24 cellular contexts compared by ENCODE assay signal in genomic region chr2:240905176-240905781, GRCh38. TPM values are rescaled to one million over a fixed set of nuclear protein-coding genes. Genes with fewer than 3 reads are reported as not detected.
DNase-seq lines count a peak whose midpoint lies in the region; ATAC-seq, FAIRE-seq and TF ChIP-seq lines count a peak whose summit lies in the region.
"Had no signal": no experiment of that assay in that cellular context is flagged by ENCODE, and none has a peak within 500 bp of the region (broad histone marks: within the 10 kb centered on the region; RNA-seq: fewer than 3 reads in every experiment).

No MANE protein-coding gene starts in this region.

- CTCF ChIA-PET in HCT116 (lab: Charles Lee), result interaction anchor here (1.3 kb wide), 1 partner anchor 9 kb away, joined by 3 read pairs; no protein-coding TSS in a partner anchor
- CTCF ChIA-PET in H1 (lab: Charles Lee; ENCODE audit: partially characterized antibody), result interaction anchor here (0.7 to 0.9 kb wide), 2 partner anchors 8 to 44 kb away, joined by 3 read pairs; no protein-coding TSS in a partner anchor

- no peaks in the 10 kb centered on the region for H3K4me1 ChIP-seq in HCT116 (ENCODE audit: control insufficient read depth in 1 of 2, insufficient read depth in 2 of 2, low read length in 2 of 2)
- H3K4me1 ChIP-seq in H1 (replicated peaks in 1 of 4; ENCODE audit: control insufficient read depth in 3 of 4, insufficient read depth in 4 of 4, low read length in 3 of 4), result no peaks in the 10 kb centered on the region

- RAD21 ChIA-PET in HCT116 (lab: Charles Lee; ENCODE audit: low non-redundant PET in 1 of 2, low total read pairs in 2 of 2, uncharacterized antibody in 2 of 2, unreplicated experiment in 2 of 2), result no interaction called here

- H3K9me3 ChIP-seq in HCT116 (ENCODE audit: control insufficient read depth in 1 of 2, insufficient read depth in 1 of 2, low read depth in 1 of 2, low read length in 2 of 2) (no peaks in the 10 kb centered on the region), H1 (ENCODE audit: insufficient read depth in 2 of 2, low read depth in 1 of 2, low read length in 1 of 2) (peaks cover 0 to 3% of the 10 kb centered on the region in 2 experiments; a peak in 1 of 4 replicates)

- no TSS peak for BruUV-seq in HCT116 (replicated peaks; lab: Mats Ljungman, UMichigan)

- H3K4me3 ChIP-seq in HCT116 (replicated peaks in 1 of 2; ENCODE audit: low read depth in 1 of 2, low read length in 2 of 2) (no peak overlapping the region), H1 (ENCODE audit: extremely low read depth in 1 of 4, insufficient read depth in 2 of 4, low read depth in 3 of 4, low read length in 4 of 4) (no peak overlapping the region), retinal pigment epithelial cell (ENCODE audit: low read length) (no peak overlapping the region)
- H3K4me3 ChIP-seq: hepatocyte had no signal

- H2BK120ac ChIP-seq in H1 (replicated peaks; ENCODE audit: low read depth, low read length), result no peak overlapping the region

- no peak for FAIRE-seq in H1 (lab: Jason Lieb, UNC)
- FAIRE-seq: GM19239, keratinocyte had no signal

- no peak overlapping the region for H2BK12ac ChIP-seq in H1 (ENCODE audit: low read depth, low read length)

- H3K4me2 ChIP-seq in HCT116 (ENCODE audit: low read length), result no peak overlapping the region
- H3K4me2 ChIP-seq in H1 (ENCODE audit: insufficient read depth in 1 of 2, low read depth in 2 of 2, low read length in 2 of 2), result no peak overlapping the region
- H3K4me2 ChIP-seq: hepatocyte, KMS-11 had no signal

- no peak overlapping the region for H3K23ac ChIP-seq in H1 (ENCODE audit: insufficient read length)

- H3K9ac ChIP-seq in HCT116 (ENCODE audit: low read length) (no peak overlapping the region), H1 (replicated peaks in 1 of 4; ENCODE audit: extremely low read depth in 1 of 4, low read depth in 3 of 4, low read length in 3 of 4) (no peak overlapping the region)
- H3K9ac ChIP-seq: KMS-11 had no signal

- no peak overlapping the region for H2AK5ac ChIP-seq in H1 (ENCODE audit: low read depth, low read length)

- H3K14ac ChIP-seq in H1 (ENCODE audit: insufficient read length), result no peak overlapping the region

- no peak overlapping the region for H3K56ac ChIP-seq in H1 (replicated peaks; ENCODE audit: insufficient read length, low read depth, low read length)

- H3K9me2 ChIP-seq in HCT116 (ENCODE audit: insufficient read depth), result no peaks in the 10 kb centered on the region

- H3K27ac ChIP-seq in HCT116 (ENCODE audit: low read depth, low read length), result no peak overlapping the region
- no peak overlapping the region for H3K27ac ChIP-seq in H1 (ENCODE audit: low read depth, low read length)
- H3K27ac ChIP-seq: hepatocyte, KMS-11, VCaP had no signal

- DNase-seq in NCI-H2196 (lab: John Stamatoyannopoulos, UW; ENCODE audit: unreplicated experiment) (peak; percentile 62), NCI-H2196 treated with DMSO at 0.1 percent for 48 hours (lab: John Stamatoyannopoulos, UW; ENCODE audit: unreplicated experiment) (no peak), HCT116 (ENCODE audit: low read depth, low spot score) (no peak), H1 (ENCODE audit: low read depth in 1 of 2, low spot score in 2 of 2) (no peak), retinal pigment epithelial cell (ENCODE audit: low read depth) (peak; percentile 18), OCI-M2 (lab: John Stamatoyannopoulos, UW; ENCODE audit: unreplicated experiment) (no peak)
- DNase-seq in activated naive CD4-positive, alpha-beta T cell treated with Interleukin-2 at 50 U/mL for 16 hours, result no peak
- DNase-seq: activated CD4-positive, alpha-beta memory T cell treated with anti-CD3 and anti-CD28 coated beads for 36 hours; activated T-cell treated with anti-CD3 and anti-CD28 coated beads, Interleukin-2, amount 50 U/mL, for 72 hours; CD4-positive, CD25-positive, alpha-beta regulatory T cell; cortex of kidney; NCI-H1092 treated with DMSO at 0.1 percent for 48 hours; NCI-H446 treated with DMSO at 0.1 percent for 48 hours; nephron progenitor cell; stimulated activated naive CD4-positive, alpha-beta T cell; T-cell had no signal

- TF ChIP-seq CTCF in HCT116 (IDR thresholded peaks at IDR 0.05 in 2 of 3, conservative IDR thresholded peaks at IDR 0.05 in 1 of 3; ENCODE audit: borderline replicate concordance in 1 of 3, insufficient read depth in 1 of 3, low read depth in 2 of 3, low read length in 2 of 3) (no peak), H1 (IDR thresholded peaks at IDR 0.05; ENCODE audit: control extremely low read depth in 1 of 3, insufficient read depth in 1 of 3, low read depth in 1 of 3, low read length in 3 of 3) (no peak), retinal pigment epithelial cell (conservative IDR thresholded peaks at IDR 0.05; ENCODE audit: low read depth, low read length) (no peak)

- H2BK15ac ChIP-seq in H1 (ENCODE audit: low read length), result no peak overlapping the region

- no peaks in the 10 kb centered on the region for H3K79me1 ChIP-seq in H1 (ENCODE audit: low read depth, low read length)

- POLR2A ChIA-PET in HCT116 (lab: Charles Lee), result no interaction called here
- POLR2A ChIA-PET in H1 (lab: Charles Lee; ENCODE audit: partially characterized antibody), result no interaction called here

- H3K36me3 ChIP-seq in HCT116 (ENCODE audit: control insufficient read depth in 1 of 2, insufficient read depth in 2 of 2, low read length in 2 of 2) (no peaks in the 10 kb centered on the region), H1 (ENCODE audit: control insufficient read depth in 2 of 4, insufficient read depth in 4 of 4, low read length in 3 of 4) (no peaks in the 10 kb centered on the region)

- H4K8ac ChIP-seq in H1 (ENCODE audit: extremely low read depth, insufficient read depth, low read length), result 0 out of 2 replicates have a peak overlapping the region, but pooled peaks have one; percentile 25

- intact Hi-C loops in HCT116 (cut with micrococcal nuclease), result no loop called here

- H4K20me1 ChIP-seq in HCT116 (ENCODE audit: insufficient read depth) (no peaks in the 10 kb centered on the region), H1 (replicated peaks in 1 of 2; ENCODE audit: control insufficient read depth in 1 of 2, insufficient read depth in 2 of 2, low read length in 2 of 2) (no peaks in the 10 kb centered on the region)

- H2BK20ac ChIP-seq in H1 (ENCODE audit: low read length), result no peak overlapping the region

- H3K27me3 ChIP-seq in HCT116 (ENCODE audit: insufficient read depth, low read length) (peaks cover 12% of the 10 kb centered on the region; the same call in 1 of the 2 replicates), H1 (replicated peaks in 1 of 4; ENCODE audit: control insufficient read depth in 3 of 4, extremely low read depth in 1 of 4, insufficient read depth in 3 of 4, low read length in 3 of 4) (no peaks in the 10 kb centered on the region)

- 82% methylated on average over 12 of the region's 13 CpGs; no CpG with 5 or more reads in 1 of the 2 experiments for WGBS in H1 (ENCODE audit: extremely low coverage in 1 of 2, insufficient coverage in 1 of 2, insufficient read length in 1 of 2, insufficient replicate concordance in 2 of 2, low coverage in 1 of 2, low lambda C conversion rate in 2 of 2, missing lambda C conversion rate in 1 of 2), 2 experiments

- ATAC-seq in HCT116 (peak; percentile 28; the same call in 1 of the 2 replicates), GM18858 (IDR thresholded peaks at IDR 0.05; ENCODE audit: unreplicated experiment) (no peak)
- ATAC-seq: activated naive CD4-positive, alpha-beta T cell treated with anti-CD3 and anti-CD28 coated beads, Interleukin-2, amount 50 U/mL, for 72 hours; activated T-cell treated with anti-CD3 and anti-CD28 coated beads, Interleukin-2, amount 50 U/mL, for 72 hours; T-cell had no signal

- H4K5ac ChIP-seq in H1 (ENCODE audit: insufficient read length, low read depth, low read length), result no peak overlapping the region

- no peak for TF ChIP-seq RAD21 in HCT116 (IDR thresholded peaks at IDR 0.05; ENCODE audit: low read depth)
- TF ChIP-seq RAD21 in H1 (IDR thresholded peaks at IDR 0.05 in 1 of 2, conservative IDR thresholded peaks at IDR 0.05 in 1 of 2; ENCODE audit: low read depth in 2 of 2, low read length in 2 of 2), result no peak

- TF ChIP-seq POLR2A in HCT116 (IDR thresholded peaks at IDR 0.05; ENCODE audit: borderline replicate concordance, extremely low read depth, insufficient read depth, insufficient read length) (no peak), H1 (IDR thresholded peaks at IDR 0.05; ENCODE audit: control extremely low read depth in 1 of 2, low read depth in 2 of 2, low read length in 2 of 2) (no peak)

- H3K18ac ChIP-seq in H1 (ENCODE audit: extremely low read depth, low read length), result no peak overlapping the region

- H3K4ac ChIP-seq in H1 (replicated peaks; ENCODE audit: insufficient read length, low read depth, low read length), result no peak overlapping the region

- H3K23me2 ChIP-seq in H1 (ENCODE audit: low read depth, low read length), result no peaks in the 10 kb centered on the region

- H3K79me2 ChIP-seq in HCT116 (ENCODE audit: insufficient read depth, low read length) (no peaks in the 10 kb centered on the region), H1 (ENCODE audit: control insufficient read depth in 1 of 2, insufficient read depth in 2 of 2, low read length in 2 of 2) (no peaks in the 10 kb centered on the region)
- H3K79me2 ChIP-seq: hepatocyte had no signal

- H2AFZ ChIP-seq in HCT116 (ENCODE audit: low read depth, low read length, poor library complexity, severe bottlenecking) (no peak overlapping the region), H1 (ENCODE audit: low read length) (no peak overlapping the region)
- H2AFZ ChIP-seq: hepatocyte had no signal

- H2BK5ac ChIP-seq in H1 (ENCODE audit: low read depth, low read length), result no peak overlapping the region

- no peak for TF ChIP-seq EP300 in H1 (IDR thresholded peaks at IDR 0.05; ENCODE audit: borderline replicate concordance in 1 of 2, low read depth in 2 of 2, low read length in 2 of 2)

- no peak overlapping the region for H4K91ac ChIP-seq in H1 (replicated peaks; ENCODE audit: insufficient read length, low read length)

RNA-seq across cellular contexts. Expression of gene CROCC2, which starts 0.9 kb away (rescaled TPM):
- not detected for total RNA-seq in HCT116 (2021; ENCODE audit: unreplicated experiment)
- polyA plus RNA-seq in HCT116 (2012), result not detected in 2 replicates
- not detected in 2 replicates for total RNA-seq in H1 (2021; fragmentation: NEBNext Ultra II Directional; extraction: Animal tissue kit (Norgen Biotek cat#: 25700))
- not detected in 2 replicates for polyA plus RNA-seq in H1 (2011; rRNA removed)
- not detected for polyA plus RNA-seq in H1 (2011; cell fraction: cytosol; rRNA removed)
- polyA plus RNA-seq in H1 (2011; cell fraction: nucleus; rRNA removed), result not detected
- polyA plus RNA-seq in H1 (2012, experiment 1 of 2), result not detected in 4 replicates
- polyA plus RNA-seq in H1 (2012, experiment 2 of 2), result not detected
- not detected for polyA plus RNA-seq in H1 (2013, experiment 1 of 2)
- not detected for polyA plus RNA-seq in H1 (2013, experiment 2 of 2)
- polyA minus RNA-seq in H1 (2011; rRNA and poly(A)+ RNA removed), result not detected in 2 replicates
- polyA minus RNA-seq in H1 (2011; cell fraction: cytosol; rRNA and poly(A)+ RNA removed), result not detected
- polyA minus RNA-seq in H1 (2011; cell fraction: nucleus; rRNA and poly(A)+ RNA removed), result not detected
- total RNA-seq: activated CD4-positive, alpha-beta memory T cell treated with anti-CD3 and anti-CD28 coated beads for 36 hours; activated naive CD4-positive, alpha-beta T cell treated with anti-CD3 and anti-CD28 coated beads, Interleukin-2, amount 50 U/mL, for 72 hours; activated T-cell treated with anti-CD3 and anti-CD28 coated beads, Interleukin-2, amount 50 U/mL, for 72 hours; CD4-positive, CD25-positive, alpha-beta regulatory T cell; T-cell had no signal
- polyA plus RNA-seq: CD4-positive, CD25-positive, alpha-beta regulatory T cell; keratinocyte had no signal

RNA-seq across cellular contexts. Expression of gene MAB21L4, which starts 9.3 kb away (rescaled TPM):
- not detected for total RNA-seq in HCT116 (2021; ENCODE audit: unreplicated experiment)
- 0.14 and 0.21 TPM in 2 replicates for polyA plus RNA-seq in HCT116 (2012)
- not detected in 2 replicates for total RNA-seq in H1 (2021; fragmentation: NEBNext Ultra II Directional; extraction: Animal tissue kit (Norgen Biotek cat#: 25700))
- 0.08 and 0.11 TPM in 2 replicates for polyA plus RNA-seq in H1 (2011; rRNA removed)
- 0.19 TPM for polyA plus RNA-seq in H1 (2011; cell fraction: cytosol; rRNA removed)
- polyA plus RNA-seq in H1 (2011; cell fraction: nucleus; rRNA removed), result 0.10 TPM
- 0.17 to 0.31 TPM in 2 of 4 replicates, not detected in the others for polyA plus RNA-seq in H1 (2012, experiment 1 of 2)
- polyA plus RNA-seq in H1 (2012, experiment 2 of 2), result 0.08 TPM
- 0.14 TPM for polyA plus RNA-seq in H1 (2013, experiment 1 of 2)
- polyA plus RNA-seq in H1 (2013, experiment 2 of 2), result 0.20 TPM
- polyA minus RNA-seq in H1 (2011; rRNA and poly(A)+ RNA removed), result 0.13 TPM in 1 of 2 replicates, not detected in the other
- polyA minus RNA-seq in H1 (2011; cell fraction: cytosol; rRNA and poly(A)+ RNA removed), result not detected
- polyA minus RNA-seq in H1 (2011; cell fraction: nucleus; rRNA and poly(A)+ RNA removed), result not detected
- total RNA-seq: activated CD4-positive, alpha-beta memory T cell treated with anti-CD3 and anti-CD28 coated beads for 36 hours; activated naive CD4-positive, alpha-beta T cell treated with anti-CD3 and anti-CD28 coated beads, Interleukin-2, amount 50 U/mL, for 72 hours; activated T-cell treated with anti-CD3 and anti-CD28 coated beads, Interleukin-2, amount 50 U/mL, for 72 hours; CD4-positive, CD25-positive, alpha-beta regulatory T cell; T-cell had no signal
- polyA plus RNA-seq: CD4-positive, CD25-positive, alpha-beta regulatory T cell had no signal

RNA-seq across cellular contexts. Expression of gene AGXT, which starts 36.7 kb away (rescaled TPM):
- total RNA-seq in HCT116 (2021; ENCODE audit: unreplicated experiment), result 0.34 TPM
- not detected in 2 replicates for polyA plus RNA-seq in HCT116 (2012)
- total RNA-seq in H1 (2021; fragmentation: NEBNext Ultra II Directional; extraction: Animal tissue kit (Norgen Biotek cat#: 25700)), result not detected in 2 replicates
- polyA plus RNA-seq in H1 (2011; rRNA removed), result 0.03 TPM in 1 of 2 replicates, not detected in the other
- 0.05 TPM for polyA plus RNA-seq in H1 (2011; cell fraction: cytosol; rRNA removed)
- not detected for polyA plus RNA-seq in H1 (2011; cell fraction: nucleus; rRNA removed)
- not detected in 4 replicates for polyA plus RNA-seq in H1 (2012, experiment 1 of 2)
- not detected for polyA plus RNA-seq in H1 (2012, experiment 2 of 2)
- not detected for polyA plus RNA-seq in H1 (2013, experiment 1 of 2)
- not detected for polyA plus RNA-seq in H1 (2013, experiment 2 of 2)
- not detected in 2 replicates for polyA minus RNA-seq in H1 (2011; rRNA and poly(A)+ RNA removed)
- polyA minus RNA-seq in H1 (2011; cell fraction: cytosol; rRNA and poly(A)+ RNA removed), result not detected
- not detected for polyA minus RNA-seq in H1 (2011; cell fraction: nucleus; rRNA and poly(A)+ RNA removed)
- total RNA-seq: activated CD4-positive, alpha-beta memory T cell treated with anti-CD3 and anti-CD28 coated beads for 36 hours; activated naive CD4-positive, alpha-beta T cell treated with anti-CD3 and anti-CD28 coated beads, Interleukin-2, amount 50 U/mL, for 72 hours; activated T-cell treated with anti-CD3 and anti-CD28 coated beads, Interleukin-2, amount 50 U/mL, for 72 hours; CD4-positive, CD25-positive, alpha-beta regulatory T cell; mesothelial cell of epicardium had no signal
- polyA plus RNA-seq: CD4-positive, CD25-positive, alpha-beta regulatory T cell; keratinocyte had no signal

Comparison
In these comparisons a context has a peak if more than half of its experiments do, and no peak if none do; other contexts are left out.
1. DNase-seq: peak in NCI-H2196 (single experiment) and retinal pigment epithelial cell (single experiment); none in NCI-H2196 treated with DMSO at 0.1 percent for 48 hours (single experiment), HCT116 (single experiment), H1 (0 of 2), OCI-M2 (single experiment) and activated naive CD4-positive, alpha-beta T cell treated with Interleukin-2 at 50 U/mL for 16 hours (single experiment).